In the genomic region with DNA sequence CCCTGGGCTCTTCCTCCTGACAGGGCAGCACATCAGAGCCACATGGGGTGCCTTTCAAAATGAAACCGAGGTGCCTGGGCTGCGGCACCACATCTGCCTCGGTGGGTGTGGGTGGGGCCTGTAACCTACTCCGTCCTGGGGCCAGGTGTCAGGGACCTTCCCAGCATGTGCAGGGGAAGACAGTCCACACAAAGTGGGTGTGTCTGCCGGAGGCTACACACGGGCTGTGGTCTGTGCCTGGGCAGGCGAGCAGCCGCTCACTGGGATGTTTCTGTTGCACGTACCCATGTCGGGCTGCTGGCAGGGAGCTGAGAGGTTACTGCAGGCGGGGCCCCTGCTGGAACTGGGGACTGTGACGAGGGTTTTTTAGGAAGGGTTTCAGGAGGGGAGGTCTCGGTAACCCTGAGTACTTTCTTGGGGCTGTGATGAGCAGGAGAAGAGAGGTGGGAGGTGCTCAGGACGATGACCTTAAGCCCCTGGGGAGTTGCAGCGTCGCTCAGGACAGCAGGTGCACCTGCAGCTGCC, we compare ENCODE assay signal across 10 cellular contexts.
DNase-seq lines count a peak whose midpoint lies in the region; ATAC-seq and TF ChIP-seq lines count a peak whose summit lies in the region.
"Had no signal": no experiment of that assay in that cellular context is flagged by ENCODE, and none has a peak within 500 bp of the region (broad histone marks: within the 10 kb centered on the region; RNA-seq: fewer than 3 reads in every experiment).

No MANE protein-coding gene starts in this region.

- TF ChIP-seq CTCF in left ventricle myocardium inferior (IDR thresholded peaks at IDR 0.05; ENCODE audit: borderline replicate concordance) (no peak), vagina (IDR thresholded peaks at IDR 0.05) (no peak), stomach (IDR thresholded peaks at IDR 0.05) (no peak)

- H3K4me3 ChIP-seq in left ventricle myocardium inferior, result no peak overlapping the region
- no peak overlapping the region for H3K4me3 ChIP-seq in vagina
- no peak overlapping the region for H3K4me3 ChIP-seq in stomach
- H3K4me3 ChIP-seq: pancreas had no signal

- no peak for TF ChIP-seq EP300 in stomach (IDR thresholded peaks at IDR 0.05)

- ATAC-seq in left cardiac atrium, result no peak
- ATAC-seq: pancreas had no signal

- DNase-seq in left ventricle myocardium inferior, result peak; percentile 11
- no peak for DNase-seq in left cardiac atrium
- peak; percentile 39 for DNase-seq in T-helper 22 cell (ENCODE audit: low read depth)
- DNase-seq in germinal center (ENCODE audit: low spot score), result peak; percentile 65
- DNase-seq in vagina (ENCODE audit: extremely low spot score in 2 of 2), result no peak
- DNase-seq in stomach, result no peak
- no peak for DNase-seq in pons (ENCODE audit: low spot score)
- no peak for DNase-seq in superior temporal gyrus (ENCODE audit: extremely low spot score)
- DNase-seq: NCI-H526 treated with DMSO at 0.1 percent for 48 hours had no signal

- H3K27me3 ChIP-seq in left ventricle myocardium inferior (ENCODE audit: low read depth) (no peaks in the 10 kb centered on the region), vagina (no peaks in the 10 kb centered on the region), stomach (no peaks in the 10 kb centered on the region)
- H3K27me3 ChIP-seq: pancreas had no signal

- intact Hi-C loops in left ventricle myocardium inferior (cut with micrococcal nuclease) (loop anchor here (5.0 kb wide), 1 partner anchor 60 kb away; no protein-coding TSS in a partner anchor), left cardiac atrium (cut with DNase I) (loop anchor here in 1 of 2 donors (5.0 kb wide), 1 partner anchor 60 kb away; no protein-coding TSS in a partner anchor), vagina (cut with DNase I) (loop anchor here (5.0 kb wide), 1 partner anchor 65 kb away; no protein-coding TSS in a partner anchor), stomach (cut with DNase I; ENCODE audit: low total_unique reads) (loop anchor here (5.0 kb wide), 2 partner anchors 60 to 160 kb away; no protein-coding TSS in a partner anchor)

- WGBS in stomach, 5 donors, result 70 to 85% (median 79%) methylated on average over 14 to 16 of the region's 16 CpGs

- TF ChIP-seq POLR2A in vagina (IDR thresholded peaks at IDR 0.05) (no peak), stomach (IDR thresholded peaks at IDR 0.05) (no peak)

- no peaks in the 10 kb centered on the region for H3K9me3 ChIP-seq in left ventricle myocardium inferior (replicated peaks)
- no peaks in the 10 kb centered on the region for H3K9me3 ChIP-seq in vagina
- no peaks in the 10 kb centered on the region for H3K9me3 ChIP-seq in stomach
- H3K9me3 ChIP-seq: pancreas had no signal

- H3K4me1 ChIP-seq in left ventricle myocardium inferior (peaks cover 37% of the 10 kb centered on the region), vagina (peaks cover 38% of the 10 kb centered on the region), stomach (peaks cover 12 to 40% (median 27%) of the 10 kb centered on the region in 4 donors)
- H3K4me1 ChIP-seq: pancreas had no signal

- H3K36me3 ChIP-seq in left ventricle myocardium inferior (peaks cover 61% of the 10 kb centered on the region), vagina (peaks cover 0 to 55% of the 10 kb centered on the region in 2 donors), stomach (peaks cover 81 to 100% (median 95%) of the 10 kb centered on the region in 4 donors)

- H3K27ac ChIP-seq in left ventricle myocardium inferior (replicated peaks) (no peak overlapping the region), vagina (peak overlapping the region; percentile 2), stomach (peak overlapping the region in 1 of 5 donors; percentile 68)
- H3K27ac ChIP-seq: pancreas had no signal

Comparison
In these comparisons a context has a peak if more than half of its experiments do, and no peak if none do; other contexts are left out.
1. DNase-seq: peak in left ventricle myocardium inferior (single experiment), T-helper 22 cell (single experiment) and germinal center (single experiment); none in left cardiac atrium (single experiment), vagina (0 of 2), stomach (single experiment), pons (single experiment) and superior temporal gyrus (single experiment).